Comparison of ENCODE assay signal across 10 cellular contexts in genomic region chr6:113732384-113732966, GRCh38.
A peak's percentile ranks its signal among the peaks of the same experiment; 100 is the strongest.
DNase-seq lines count a peak whose midpoint lies in the region; ATAC-seq and TF ChIP-seq lines count a peak whose summit lies in the region.
"Had no signal": no experiment of that assay in that cellular context is flagged by ENCODE, and none has a peak within 500 bp of the region (broad histone marks: within the 10 kb centered on the region; RNA-seq: fewer than 3 reads in every experiment).

No MANE protein-coding gene starts in this region.

- no peaks in the 10 kb centered on the region for H3K36me3 ChIP-seq in breast epithelium

- H3K4me3 Mint-ChIP-seq in stimulated activated effector memory CD8-positive, alpha-beta T cell treated with anti-CD3 and anti-CD28 coated beads, Interleukin-12 subunit alpha, Interleukin-12 subunit beta, amount 100 ng/mL, for 72 hours, result no peak overlapping the region
- no peak overlapping the region for H3K4me3 Mint-ChIP-seq in activated T-cell treated with anti-CD3 and anti-CD28 coated beads, Interleukin-2, amount 50 U/mL, for 24 hours

- peak; percentile 19 for ATAC-seq in stimulated activated effector memory CD8-positive, alpha-beta T cell treated with anti-CD3 and anti-CD28 coated beads, Interleukin-12 subunit alpha, Interleukin-12 subunit beta, amount 100 ng/mL, for 72 hours
- no peak for ATAC-seq in HG02885 (IDR thresholded peaks at IDR 0.05; ENCODE audit: poor library complexity, unreplicated experiment)
- ATAC-seq: Panc1 had no signal

- H3K9me3 ChIP-seq in breast epithelium, result no peaks in the 10 kb centered on the region

- H3K4me1 Mint-ChIP-seq in stimulated activated effector memory CD8-positive, alpha-beta T cell treated with anti-CD3 and anti-CD28 coated beads, Interleukin-12 subunit alpha, Interleukin-12 subunit beta, amount 100 ng/mL, for 72 hours, result no peaks in the 10 kb centered on the region
- peaks cover 4% of the 10 kb centered on the region for H3K4me1 Mint-ChIP-seq in activated T-cell treated with anti-CD3 and anti-CD28 coated beads, Interleukin-2, amount 50 U/mL, for 24 hours (ENCODE audit: low read depth)

- H3K9me3 Mint-ChIP-seq in stimulated activated effector memory CD8-positive, alpha-beta T cell treated with anti-CD3 and anti-CD28 coated beads, Interleukin-12 subunit alpha, Interleukin-12 subunit beta, amount 100 ng/mL, for 72 hours, result peaks cover 5% of the 10 kb centered on the region
- no peaks in the 10 kb centered on the region for H3K9me3 Mint-ChIP-seq in activated T-cell treated with anti-CD3 and anti-CD28 coated beads, Interleukin-2, amount 50 U/mL, for 24 hours

- DNase-seq in NCI-H2107 (lab: John Stamatoyannopoulos, UW) (peak; percentile 40), breast epithelium (ENCODE audit: low spot score in 2 of 2) (peak in 1 of 2 donors; percentile 49), islet precursor cell (peak; percentile 69), activated T-cell treated with anti-CD3 and anti-CD28 coated beads for 4 hours (no peak), 8988T (no peak)
- no peak for DNase-seq in stimulated activated effector memory CD8-positive, alpha-beta T cell treated with anti-CD3 and anti-CD28 coated beads, Interleukin-12 subunit alpha, Interleukin-12 subunit beta, amount 100 ng/mL, for 72 hours (ENCODE audit: low spot score in 2 of 2)
- DNase-seq in activated T-cell treated with anti-CD3 and anti-CD28 coated beads, Interleukin-2, amount 50 U/mL, for 24 hours, result no peak
- DNase-seq: activated gamma-delta T cell had no signal

- H3K4me1 ChIP-seq in breast epithelium, result no peaks in the 10 kb centered on the region

- TF ChIP-seq POLR2A in breast epithelium (IDR thresholded peaks at IDR 0.05), result no peak

- intact Hi-C loops in breast epithelium (cut with DNase I; ENCODE audit: low total_unique reads), result no loop called here

- H3K27ac ChIP-seq in breast epithelium, result peak overlapping the region; percentile 59 to 72

- H3K27ac Mint-ChIP-seq in stimulated activated effector memory CD8-positive, alpha-beta T cell treated with anti-CD3 and anti-CD28 coated beads, Interleukin-12 subunit alpha, Interleukin-12 subunit beta, amount 100 ng/mL, for 72 hours, result no peak overlapping the region
- H3K27ac Mint-ChIP-seq in activated T-cell treated with anti-CD3 and anti-CD28 coated beads, Interleukin-2, amount 50 U/mL, for 24 hours, result no peak overlapping the region

- no peaks in the 10 kb centered on the region for H3K27me3 ChIP-seq in breast epithelium

- no peak overlapping the region for H3K4me3 ChIP-seq in breast epithelium

- H3K27me3 Mint-ChIP-seq in activated T-cell treated with anti-CD3 and anti-CD28 coated beads, Interleukin-2, amount 50 U/mL, for 24 hours, result peaks cover 5% of the 10 kb centered on the region

- H3K36me3 Mint-ChIP-seq in stimulated activated effector memory CD8-positive, alpha-beta T cell treated with anti-CD3 and anti-CD28 coated beads, Interleukin-12 subunit alpha, Interleukin-12 subunit beta, amount 100 ng/mL, for 72 hours, result no peaks in the 10 kb centered on the region
- no peaks in the 10 kb centered on the region for H3K36me3 Mint-ChIP-seq in activated T-cell treated with anti-CD3 and anti-CD28 coated beads, Interleukin-2, amount 50 U/mL, for 24 hours (ENCODE audit: low read depth)

- peak in 1 of 3 donors; percentile 31 for TF ChIP-seq CTCF in breast epithelium (IDR thresholded peaks at IDR 0.05)

Comparison
In these comparisons a context has a peak if more than half of its experiments do, and no peak if none do; other contexts are left out.
1. DNase-seq: peak in NCI-H2107 (single experiment) and islet precursor cell (single experiment); none in stimulated activated effector memory CD8-positive, alpha-beta T cell treated with anti-CD3 and anti-CD28 coated beads, Interleukin-12 subunit alpha, Interleukin-12 subunit beta, amount 100 ng/mL, for 72 hours (0 of 2), activated T-cell treated with anti-CD3 and anti-CD28 coated beads, Interleukin-2, amount 50 U/mL, for 24 hours (single experiment), activated T-cell treated with anti-CD3 and anti-CD28 coated beads for 4 hours (single experiment) and 8988T (single experiment).